ENCODE assay signal across 17 cellular contexts in genomic region chr4:136823020-136823419, GRCh38.
A peak's percentile ranks its signal among the peaks of the same experiment; 100 is the strongest.
DNase-seq lines count a peak whose midpoint lies in the region; ATAC-seq and TF ChIP-seq lines count a peak whose summit lies in the region.
"Had no signal": no experiment of that assay in that cellular context is flagged by ENCODE, and none has a peak within 500 bp of the region (broad histone marks: within the 10 kb centered on the region; RNA-seq: fewer than 3 reads in every experiment).

No MANE protein-coding gene starts in this region.

- no peaks in the 10 kb centered on the region for H3K36me3 Mint-ChIP-seq in chondrocyte (ENCODE audit: low read depth)
- H3K36me3 Mint-ChIP-seq in neural progenitor cell = no peaks in the 10 kb centered on the region
- H3K36me3 Mint-ChIP-seq in CD8-positive, alpha-beta T cell = no peaks in the 10 kb centered on the region
- no peaks in the 10 kb centered on the region for H3K36me3 Mint-ChIP-seq in Caco-2 (ENCODE audit: insufficient read depth, unreplicated experiment)
- H3K36me3 Mint-ChIP-seq: CD14-positive monocyte; CD4-positive, alpha-beta memory T cell; IgD-negative memory B cell had no signal

- H3K9ac ChIP-seq in neural progenitor cell = no peak overlapping the region
- H3K9ac ChIP-seq: BLaER1, GM23248 had no signal

- H3K9me3 Mint-ChIP-seq in chondrocyte (ENCODE audit: low read depth) (no peaks in the 10 kb centered on the region), neural progenitor cell (no peaks in the 10 kb centered on the region), Caco-2 (ENCODE audit: unreplicated experiment) (no peaks in the 10 kb centered on the region)
- peaks cover 2% of the 10 kb centered on the region for H3K9me3 Mint-ChIP-seq in CD8-positive, alpha-beta T cell
- H3K9me3 Mint-ChIP-seq: IgD-negative memory B cell had no signal

- H3K4me2 ChIP-seq in neural progenitor cell = no peak overlapping the region
- H3K4me2 ChIP-seq: BLaER1 had no signal

- H3K27me3 Mint-ChIP-seq in chondrocyte (ENCODE audit: low read depth) (no peaks in the 10 kb centered on the region), neural progenitor cell (ENCODE audit: insufficient read depth, low read depth) (no peaks in the 10 kb centered on the region), Caco-2 (ENCODE audit: insufficient read depth, unreplicated experiment) (no peaks in the 10 kb centered on the region)
- H3K27me3 Mint-ChIP-seq in CD8-positive, alpha-beta T cell (ENCODE audit: low read depth) = no peaks in the 10 kb centered on the region
- H3K27me3 Mint-ChIP-seq: CD4-positive, alpha-beta memory T cell; IgD-negative memory B cell had no signal

- H3K36me3 ChIP-seq in neural progenitor cell (no peaks in the 10 kb centered on the region), Caco-2 (ENCODE audit: control insufficient read depth, insufficient read depth, low read length) (no peaks in the 10 kb centered on the region)
- H3K36me3 ChIP-seq in CD8-positive, alpha-beta T cell (ENCODE audit: insufficient read depth, low read length) = no peaks in the 10 kb centered on the region
- H3K36me3 ChIP-seq: BLaER1 had no signal

- H2AFZ ChIP-seq in neural progenitor cell (replicated peaks) = peak overlapping the region; percentile 59
- H2AFZ ChIP-seq: GM23248 had no signal

- no peaks in the 10 kb centered on the region for H3K4me1 Mint-ChIP-seq in chondrocyte (ENCODE audit: low read depth)
- no peaks in the 10 kb centered on the region for H3K4me1 Mint-ChIP-seq in neural progenitor cell
- no peaks in the 10 kb centered on the region for H3K4me1 Mint-ChIP-seq in CD8-positive, alpha-beta T cell (ENCODE audit: low read depth)
- H3K4me1 Mint-ChIP-seq in Caco-2 (ENCODE audit: low read depth, unreplicated experiment) = no peaks in the 10 kb centered on the region
- H3K4me1 Mint-ChIP-seq: CD14-positive monocyte; CD4-positive, alpha-beta memory T cell; IgD-negative memory B cell had no signal

- DNase-seq in Right ventricle myocardium inferior (ENCODE audit: missing footprints) (peak; percentile 61), left ventricle myocardium superior (no peak), chondrocyte (ENCODE audit: low spot score) (peak; percentile 87), neural progenitor cell (ENCODE audit: low spot score) (no peak), Caco-2 (no peak), mucosa of gallbladder (ENCODE audit: low spot score) (no peak), head of caudate nucleus (no peak)
- DNase-seq in CD8-positive, alpha-beta T cell = no peak
- DNase-seq: 8988T; CD4-positive, alpha-beta memory T cell; DMS 273 treated with DMSO at 0.1 percent for 48 hours; GDM1; GM23248 had no signal

- H3K9me3 ChIP-seq in neural progenitor cell (ENCODE audit: low read depth) = no peaks in the 10 kb centered on the region
- H3K9me3 ChIP-seq in CD8-positive, alpha-beta T cell (ENCODE audit: low read length) = no peaks in the 10 kb centered on the region
- H3K9me3 ChIP-seq in Caco-2 = no peaks in the 10 kb centered on the region
- H3K9me3 ChIP-seq: BLaER1 had no signal

- POLR2A ChIA-PET in CD8-positive, alpha-beta T cell (lab: Charles Lee) = no interaction called here
- POLR2A ChIA-PET in Caco-2 (lab: Charles Lee) = no interaction called here

- no peak overlapping the region for H3K27ac Mint-ChIP-seq in chondrocyte (ENCODE audit: unreplicated experiment)
- no peak overlapping the region for H3K27ac Mint-ChIP-seq in neural progenitor cell
- H3K27ac Mint-ChIP-seq in CD8-positive, alpha-beta T cell = no peak overlapping the region
- no peak overlapping the region for H3K27ac Mint-ChIP-seq in Caco-2 (ENCODE audit: unreplicated experiment)
- H3K27ac Mint-ChIP-seq: CD14-positive monocyte; CD4-positive, alpha-beta memory T cell; IgD-negative memory B cell had no signal

- H4K20me1 ChIP-seq in neural progenitor cell (ENCODE audit: low read depth) = no peaks in the 10 kb centered on the region
- H4K20me1 ChIP-seq: BLaER1 had no signal

- no peak overlapping the region for H3K4me3 ChIP-seq in neural progenitor cell
- no peak overlapping the region for H3K4me3 ChIP-seq in CD8-positive, alpha-beta T cell (ENCODE audit: low read depth, low read length)
- H3K4me3 ChIP-seq in Caco-2 (ENCODE audit: low read depth, low read length) = no peak overlapping the region
- H3K4me3 ChIP-seq: BLaER1, GM23248 had no signal

- no peak for ATAC-seq in Right ventricle myocardium inferior
- no peak for ATAC-seq in left ventricle myocardium superior
- ATAC-seq in CD8-positive, alpha-beta T cell = no peak
- ATAC-seq: HCT116 had no signal

- no TSS peak for BruUV-seq in Caco-2 (replicated peaks; lab: Mats Ljungman, UMichigan)

- H3K27ac ChIP-seq in neural progenitor cell = no peak overlapping the region
- H3K27ac ChIP-seq in CD8-positive, alpha-beta T cell (ENCODE audit: low read depth, low read length) = no peak overlapping the region
- H3K27ac ChIP-seq: BLaER1, GM23248 had no signal

- H3K79me2 ChIP-seq in neural progenitor cell (ENCODE audit: low read depth) = no peaks in the 10 kb centered on the region

- no peaks in the 10 kb centered on the region for H3F3A ChIP-seq in neural progenitor cell (ENCODE audit: low read depth)

- no peaks in the 10 kb centered on the region for H3K4me1 ChIP-seq in neural progenitor cell
- H3K4me1 ChIP-seq in CD8-positive, alpha-beta T cell (ENCODE audit: insufficient read depth, low read length) = no peaks in the 10 kb centered on the region
- H3K4me1 ChIP-seq in Caco-2 = no peaks in the 10 kb centered on the region
- H3K4me1 ChIP-seq: BLaER1 had no signal

- TF ChIP-seq CTCF in chondrocyte (IDR thresholded peaks at IDR 0.05) = no peak
- TF ChIP-seq CTCF in neural progenitor cell (IDR thresholded peaks at IDR 0.05) = no peak
- no peak for TF ChIP-seq CTCF in CD8-positive, alpha-beta T cell (IDR thresholded peaks at IDR 0.05)
- TF ChIP-seq CTCF in Caco-2 (IDR thresholded peaks at IDR 0.05; ENCODE audit: insufficient read depth in 1 of 2, low read depth in 1 of 2, low read length in 1 of 2, severe bottlenecking in 1 of 2, unreplicated experiment in 1 of 2) = no peak

- intact Hi-C loops in Right ventricle myocardium inferior (cut with DNase I) = no loop called here
- intact Hi-C loops in left ventricle myocardium superior (cut with micrococcal nuclease) = no loop called here
- intact Hi-C loops in CD8-positive, alpha-beta T cell (cut with DNase I, micrococcal nuclease) = no loop called here
- intact Hi-C loops in Caco-2 (cut with micrococcal nuclease; ENCODE audit: unreplicated experiment) = no loop called here
- intact Hi-C loops in head of caudate nucleus (cut with DNase I) = no loop called here

- H3K4me3 Mint-ChIP-seq in chondrocyte (ENCODE audit: unreplicated experiment) (no peak overlapping the region), neural progenitor cell (no peak overlapping the region), Caco-2 (ENCODE audit: unreplicated experiment) (no peak overlapping the region)
- no peak overlapping the region for H3K4me3 Mint-ChIP-seq in CD8-positive, alpha-beta T cell
- H3K4me3 Mint-ChIP-seq: CD14-positive monocyte; CD4-positive, alpha-beta memory T cell; IgD-negative memory B cell had no signal

- CTCF ChIA-PET in CD8-positive, alpha-beta T cell (lab: Charles Lee) = no interaction called here
- CTCF ChIA-PET in Caco-2 (lab: Charles Lee) = no interaction called here

- H3K27me3 ChIP-seq in neural progenitor cell (no peaks in the 10 kb centered on the region), Caco-2 (replicated peaks; ENCODE audit: control insufficient read depth, insufficient read depth, low read length) (no peaks in the 10 kb centered on the region)
- H3K27me3 ChIP-seq in CD8-positive, alpha-beta T cell (ENCODE audit: insufficient read depth, low read length) = no peaks in the 10 kb centered on the region
- H3K27me3 ChIP-seq: BLaER1 had no signal

Comparison
In these comparisons a context has a peak if more than half of its experiments do, and no peak if none do; other contexts are left out.
1. DNase-seq: peak in Right ventricle myocardium inferior (single experiment) and chondrocyte (single experiment); none in left ventricle myocardium superior (single experiment), neural progenitor cell (single experiment), CD8-positive, alpha-beta T cell (0 of 7), Caco-2 (0 of 2), mucosa of gallbladder (single experiment) and head of caudate nucleus (0 of 42).